ENCODE assay signal across 10 cellular contexts in genomic region chr2:180938419-180938818, GRCh38. TPM values are rescaled to one million over a fixed set of nuclear protein-coding genes. Genes with fewer than 3 reads are reported as not detected.
DNase-seq lines count a peak whose midpoint lies in the region; ATAC-seq, FAIRE-seq and TF ChIP-seq lines count a peak whose summit lies in the region.
"Had no signal": no experiment of that assay in that cellular context is flagged by ENCODE, and none has a peak within 500 bp of the region (broad histone marks: within the 10 kb centered on the region; RNA-seq: fewer than 3 reads in every experiment).

No MANE protein-coding gene starts in this region.

- no peak for TF ChIP-seq CTCF in coronary artery (IDR thresholded peaks at IDR 0.05)

- H3K4me3 ChIP-seq in coronary artery: no peak overlapping the region

- peak; percentile 36 for FAIRE-seq in GM12892 (lab: Jason Lieb, UNC)
- FAIRE-seq in RCC 7860 (lab: Jason Lieb, UNC): no peak

- ATAC-seq in GM21529 (IDR thresholded peaks at IDR 0.05; ENCODE audit: unreplicated experiment) (peak; percentile 60), HG03439 (IDR thresholded peaks at IDR 0.05; ENCODE audit: unreplicated experiment) (peak; percentile 45)
- ATAC-seq: Panc1 had no signal

- no peak for TF ChIP-seq POLR2A in GM12892 (IDR thresholded peaks at IDR 0.05; ENCODE audit: low read depth, low read length)

- DNase-seq in GM12892 (ENCODE audit: insufficient read length) (no peak), fibroblast of peridontal ligament (ENCODE audit: extremely low read depth) (peak; percentile 77), SKM-1 treated with dmso at 0.1 percent for 144 hours (lab: John Stamatoyannopoulos, UW; ENCODE audit: unreplicated experiment) (no peak), coronary artery (ENCODE audit: low spot score) (no peak), DMS53 treated with DMSO at 0.1 percent for 48 hours (lab: John Stamatoyannopoulos, UW; ENCODE audit: unreplicated experiment) (no peak), RCC 7860 (ENCODE audit: low spot score) (no peak)
- DNase-seq: NCI-H1694 treated with DMSO at 0.1 percent for 48 hours had no signal

- H3K27ac ChIP-seq in coronary artery: no peak overlapping the region

RNA-seq across cellular contexts. Expression of gene UBE2E3, which starts 42.0 kb away (rescaled TPM):
- 49.7 TPM for polyA plus RNA-seq in GM12892 (2012; ENCODE audit: missing spikeins)
